ENCODE assay signal across 8 cellular contexts in genomic region chr15:58980351-58980939, GRCh38. TPM values are rescaled to one million over a fixed set of nuclear protein-coding genes. Genes with fewer than 3 reads are reported as not detected.
DNase-seq lines count a peak whose midpoint lies in the region; ATAC-seq, FAIRE-seq and TF ChIP-seq lines count a peak whose summit lies in the region.

No MANE protein-coding gene starts in this region.

- no peaks in the 10 kb centered on the region for H3K36me3 ChIP-seq in adrenal gland (replicated peaks in 1 of 2)
- H3K36me3 ChIP-seq in kidney (ENCODE audit: control insufficient read depth in 1 of 2, insufficient read depth in 2 of 2, low read length in 2 of 2), result no peaks in the 10 kb centered on the region

- H3K27me3 ChIP-seq in adrenal gland, result no peaks in the 10 kb centered on the region

- H3K4me1 ChIP-seq in adrenal gland (replicated peaks in 1 of 2), result peaks cover 0 to 15% of the 10 kb centered on the region in 2 donors
- no peaks in the 10 kb centered on the region for H3K4me1 ChIP-seq in kidney (ENCODE audit: control insufficient read depth in 1 of 2, insufficient read depth in 1 of 2, low read depth in 1 of 2, low read length in 2 of 2)

- H3K4me1 Mint-ChIP-seq in activated CD8-positive, alpha-beta memory T cell treated with anti-CD3 and anti-CD28 coated beads, Interleukin-2, amount 10 ng/mL, durations not matched to agents 7 days and 5 days, result peaks cover 41% of the 10 kb centered on the region

- no peak overlapping the region for H3K9ac ChIP-seq in kidney (ENCODE audit: low read length in 2 of 2)

- no peak overlapping the region for H3K27ac ChIP-seq in adrenal gland
- no peak overlapping the region for H3K27ac ChIP-seq in kidney (ENCODE audit: low read depth in 2 of 2, low read length in 2 of 2)

- CTCF ChIA-PET in activated CD8-positive, alpha-beta memory T cell treated with anti-CD3 and anti-CD28 coated beads, Interleukin-2, amount 10 ng/mL, durations not matched to agents 7 days and 5 days (lab: Charles Lee), result interaction anchor here (0.8 to 2.5 kb wide), 23 partner anchors 11 to 611 kb away, joined by 3 to 15 read pairs (median 4); partner anchors contain the start of gene CCNB2

- H3K4me3 ChIP-seq in adrenal gland (no peak overlapping the region), kidney (ENCODE audit: low read length in 2 of 2) (no peak overlapping the region), lower leg skin (ENCODE audit: low read depth, poor library complexity, severe bottlenecking) (no peak overlapping the region)

- TF ChIP-seq CTCF in adrenal gland (IDR thresholded peaks at IDR 0.05) (peak; percentile 16 to 77 (median 58)), kidney (IDR thresholded peaks at IDR 0.05; ENCODE audit: borderline replicate concordance, extremely low read depth, insufficient read depth) (peak; percentile 55), lower leg skin (IDR thresholded peaks at IDR 0.05) (no peak)

- H3K4me3 Mint-ChIP-seq in activated CD8-positive, alpha-beta memory T cell treated with anti-CD3 and anti-CD28 coated beads, Interleukin-2, amount 10 ng/mL, durations not matched to agents 7 days and 5 days, result no peak overlapping the region

- 1 to 3% (median 2%) methylated on average over 5 of the region's 5 CpGs for WGBS in adrenal gland, 4 donors
- 6 to 8% methylated on average over 5 of the region's 5 CpGs for WGBS in lower leg skin, 2 donors

- no peak for DNase-seq in activated CD8-positive, alpha-beta memory T cell treated with anti-CD3 and anti-CD28 coated beads, Interleukin-2, amount 10 ng/mL, durations not matched to agents 7 days and 5 days
- DNase-seq in activated CD8-positive, alpha-beta memory T cell treated with anti-CD3 and anti-CD28 coated beads, Interleukin-2, amount 50 U/mL, for 4 hours, result no peak
- DNase-seq in NCI-H2081 treated with DMSO at 0.1 percent for 48 hours (lab: John Stamatoyannopoulos, UW) (peak; percentile 3), adrenal gland (no peak), kidney (no peak), lower leg skin (ENCODE audit: low spot score in 2 of 2) (no peak), NK-92 (lab: John Stamatoyannopoulos, UW; ENCODE audit: unreplicated experiment) (no peak), GM19240 (ENCODE audit: insufficient read length, low spot score) (no peak)

- no peaks in the 10 kb centered on the region for H3K9me3 ChIP-seq in adrenal gland (replicated peaks in 1 of 3)
- no peaks in the 10 kb centered on the region for H3K9me3 ChIP-seq in kidney (ENCODE audit: control insufficient read depth in 1 of 2, low read length in 2 of 2)

- TF ChIP-seq POLR2A in adrenal gland (IDR thresholded peaks at IDR 0.05) (no peak), lower leg skin (IDR thresholded peaks at IDR 0.05) (no peak)

- peak overlapping the region; percentile 67 for H3K27ac Mint-ChIP-seq in activated CD8-positive, alpha-beta memory T cell treated with anti-CD3 and anti-CD28 coated beads, Interleukin-2, amount 10 ng/mL, durations not matched to agents 7 days and 5 days

- peaks cover 4% of the 10 kb centered on the region for H3K27me3 Mint-ChIP-seq in activated CD8-positive, alpha-beta memory T cell treated with anti-CD3 and anti-CD28 coated beads, Interleukin-2, amount 10 ng/mL, durations not matched to agents 7 days and 5 days

- intact Hi-C loops in adrenal gland (cut with DNase I) (loop anchor here in 1 of 2 donors (5.0 kb wide), 1 partner anchor 512 kb away; no protein-coding TSS in a partner anchor), kidney (cut with DNase I) (loop anchor here (5.0 kb wide), 1 partner anchor 512 kb away; no protein-coding TSS in a partner anchor), lower leg skin (cut with DNase I; ENCODE audit: low total_unique reads) (no loop called here)

- no peak for ATAC-seq in activated CD8-positive, alpha-beta memory T cell treated with anti-CD3 and anti-CD28 coated beads, Interleukin-2, amount 10 ng/mL, durations not matched to agents 7 days and 5 days

- FAIRE-seq in kidney (lab: Jason Lieb, UNC), result peak; percentile 99

- no peaks in the 10 kb centered on the region for H3K9me3 Mint-ChIP-seq in activated CD8-positive, alpha-beta memory T cell treated with anti-CD3 and anti-CD28 coated beads, Interleukin-2, amount 10 ng/mL, durations not matched to agents 7 days and 5 days (ENCODE audit: low read depth)

- H3K36me3 Mint-ChIP-seq in activated CD8-positive, alpha-beta memory T cell treated with anti-CD3 and anti-CD28 coated beads, Interleukin-2, amount 10 ng/mL, durations not matched to agents 7 days and 5 days, result no peaks in the 10 kb centered on the region

RNA-seq across cellular contexts. Expression of gene RNF111, which starts 7.0 kb away (rescaled TPM):
- 10 to 100 TPM; 39.7 to 39.8 TPM for total RNA-seq in activated CD8-positive, alpha-beta memory T cell treated with anti-CD3 and anti-CD28 coated beads, Interleukin-2, amount 10 ng/mL, durations not matched to agents 7 days and 5 days
- total RNA-seq in adrenal gland (10 to 100 TPM; 13.8 to 32.9 (median 28.2) TPM), kidney (33.0 TPM), lower leg skin (10 to 100 TPM; 14.9 to 27.9 (median 22.6) TPM)
- polyA plus RNA-seq in adrenal gland (10 to 100 TPM in 1 of 3 donors, 1 to 10 TPM in 2; 5.7 to 41.6 (median 8.3) TPM), kidney (ENCODE audit: insufficient read depth, low read depth, low replicate concordance) (8.7 TPM)

RNA-seq across cellular contexts. Expression of gene SLTM, which starts 47.0 kb away (rescaled TPM):
- total RNA-seq in activated CD8-positive, alpha-beta memory T cell treated with anti-CD3 and anti-CD28 coated beads, Interleukin-2, amount 10 ng/mL, durations not matched to agents 7 days and 5 days, result 100 to 1,000 TPM; 128 to 132 TPM
- total RNA-seq in adrenal gland, result 10 to 100 TPM; 31.4 to 76.9 (median 48.9) TPM
- polyA plus RNA-seq in adrenal gland, result 10 to 100 TPM; 56.6 to 87.0 (median 64.2) TPM
- total RNA-seq in kidney, result 93.5 TPM
- polyA plus RNA-seq in kidney (ENCODE audit: insufficient read depth, low read depth, low replicate concordance), result 30.5 TPM
- 100 to 1,000 TPM in 1 of 4 donors, 10 to 100 TPM in 3; 85.3 to 125 (median 93.3) TPM for total RNA-seq in lower leg skin

Comparison
In these comparisons a context has a peak if more than half of its experiments do, and no peak if none do; other contexts are left out.
1. CTCF ChIP-seq: peak in adrenal gland (6 of 6) and kidney (single experiment); none in lower leg skin (0 of 3).